ENCODE assay signal across 1 cellular context in the genomic region with DNA sequence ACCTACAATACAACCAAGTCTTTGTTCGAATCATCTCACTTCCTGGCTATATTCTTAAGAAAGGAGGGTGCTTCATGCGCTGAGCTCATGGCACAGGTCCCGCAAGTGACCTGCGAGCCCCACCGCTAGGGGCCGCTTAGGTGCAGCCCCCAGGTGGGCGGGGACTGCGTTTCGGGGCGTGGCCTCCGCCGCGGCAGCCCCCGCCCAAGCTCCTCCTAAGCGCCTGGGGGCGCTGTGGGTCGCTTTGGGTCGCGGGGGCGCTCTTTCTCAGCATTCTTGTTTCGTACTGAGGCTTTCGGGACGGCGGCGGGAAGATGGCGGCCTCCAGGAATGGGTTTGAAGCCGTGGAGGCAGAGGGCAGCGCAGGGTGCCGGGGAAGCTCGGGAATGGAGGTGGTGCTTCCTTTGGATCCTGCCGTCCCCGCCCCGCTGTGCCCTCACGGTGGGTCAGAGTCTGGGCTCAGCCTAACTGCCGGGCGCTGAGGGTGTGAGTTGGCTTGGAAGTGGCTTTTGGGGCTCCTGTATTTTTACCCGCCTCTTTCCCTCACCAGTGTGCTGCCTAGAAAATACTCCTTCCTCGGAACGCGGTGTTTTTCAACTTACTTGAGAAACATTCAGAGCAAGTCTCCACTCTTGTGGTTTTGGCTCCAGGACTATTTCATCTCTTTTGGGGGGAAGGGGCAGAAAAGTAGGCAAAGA.
TF ChIP-seq lines count a peak whose summit lies in the region.

A gene with protein sequence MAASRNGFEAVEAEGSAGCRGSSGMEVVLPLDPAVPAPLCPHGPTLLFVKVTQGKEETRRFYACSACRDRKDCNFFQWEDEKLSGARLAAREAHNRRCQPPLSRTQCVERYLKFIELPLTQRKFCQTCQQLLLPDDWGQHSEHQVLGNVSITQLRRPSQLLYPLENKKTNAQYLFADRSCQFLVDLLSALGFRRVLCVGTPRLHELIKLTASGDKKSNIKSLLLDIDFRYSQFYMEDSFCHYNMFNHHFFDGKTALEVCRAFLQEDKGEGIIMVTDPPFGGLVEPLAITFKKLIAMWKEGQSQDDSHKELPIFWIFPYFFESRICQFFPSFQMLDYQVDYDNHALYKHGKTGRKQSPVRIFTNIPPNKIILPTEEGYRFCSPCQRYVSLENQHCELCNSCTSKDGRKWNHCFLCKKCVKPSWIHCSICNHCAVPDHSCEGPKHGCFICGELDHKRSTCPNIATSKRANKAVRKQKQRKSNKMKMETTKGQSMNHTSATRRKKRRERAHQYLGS (plus strand): TSS at position 279 of the 698 bp plus-strand sequence. CDS start 36 bp downstream, at position 315.

TF ChIP-seq in IMR-90, 13 proteins besides CTCF, POLR2A, EP300 and RAD21:
- TF ChIP-seq, protein P1, sequence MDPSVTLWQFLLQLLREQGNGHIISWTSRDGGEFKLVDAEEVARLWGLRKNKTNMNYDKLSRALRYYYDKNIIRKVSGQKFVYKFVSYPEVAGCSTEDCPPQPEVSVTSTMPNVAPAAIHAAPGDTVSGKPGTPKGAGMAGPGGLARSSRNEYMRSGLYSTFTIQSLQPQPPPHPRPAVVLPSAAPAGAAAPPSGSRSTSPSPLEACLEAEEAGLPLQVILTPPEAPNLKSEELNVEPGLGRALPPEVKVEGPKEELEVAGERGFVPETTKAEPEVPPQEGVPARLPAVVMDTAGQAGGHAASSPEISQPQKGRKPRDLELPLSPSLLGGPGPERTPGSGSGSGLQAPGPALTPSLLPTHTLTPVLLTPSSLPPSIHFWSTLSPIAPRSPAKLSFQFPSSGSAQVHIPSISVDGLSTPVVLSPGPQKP (IDR thresholded peaks at IDR 0.05; ENCODE audit: borderline replicate concordance, low read depth, low read length), result no peak
- TF ChIP-seq RFX5 (IDR thresholded peaks at IDR 0.05; ENCODE audit: low read depth, low read length) (no peak), CHD1 (IDR thresholded peaks at IDR 0.05; ENCODE audit: low read depth, low read length) (no peak), FOS (IDR thresholded peaks at IDR 0.05; ENCODE audit: low read depth, low read length) (no peak), RCOR1 (IDR thresholded peaks at IDR 0.05; ENCODE audit: insufficient replicate concordance, low read length) (peak; percentile 97), NFE2L2 (IDR thresholded peaks at IDR 0.05; ENCODE audit: low read depth, low read length) (no peak), MXI1 (IDR thresholded peaks at IDR 0.05; ENCODE audit: borderline replicate concordance, low read depth, low read length) (peak; percentile 51; the same call in 1 of the 2 replicates), SMC3 (IDR thresholded peaks at IDR 0.05; ENCODE audit: low read depth, low read length) (peak; percentile 46), BHLHE40 (IDR thresholded peaks at IDR 0.05; ENCODE audit: low read depth, low read length) (no peak; the same call in 1 of the 2 replicates), CEBPB (IDR thresholded peaks at IDR 0.05; ENCODE audit: low read depth, low read length) (no peak), MAZ (IDR thresholded peaks at IDR 0.05; ENCODE audit: borderline replicate concordance, low read depth, low read length) (peak; percentile 98)
